14 cellular contexts compared by ENCODE assay signal in genomic region chr11:104152941-104153340, GRCh38. TPM values are rescaled to one million over a fixed set of nuclear protein-coding genes. Genes with fewer than 3 reads are reported as not detected.
A peak's percentile ranks its signal among the peaks of the same experiment; 100 is the strongest.
DNase-seq lines count a peak whose midpoint lies in the region; ATAC-seq and TF ChIP-seq lines count a peak whose summit lies in the region.
"Had no signal": no experiment of that assay in that cellular context is flagged by ENCODE, and none has a peak within 500 bp of the region (broad histone marks: within the 10 kb centered on the region; RNA-seq: fewer than 3 reads in every experiment).

No MANE protein-coding gene starts in this region.

- peak in 1 of 2 donors; percentile 15 for DNase-seq in cardiac muscle cell (ENCODE audit: low read depth in 1 of 2, low spot score in 1 of 2)
- no peak for DNase-seq in heart left ventricle
- DNase-seq in psoas muscle, result no peak
- no peak for DNase-seq in WTC11 (ENCODE audit: low spot score)
- DNase-seq in activated CD8-positive, alpha-beta memory T cell treated with anti-CD3 and anti-CD28 coated beads, Interleukin-2, amount 10 ng/mL, durations not matched to agents 7 days and 5 days, result no peak
- DNase-seq in NCI-H526 (lab: John Stamatoyannopoulos, UW), result no peak
- DNase-seq: activated CD4-positive, CD25-positive, alpha-beta regulatory T cell treated with anti-CD3 and anti-CD28 coated beads, Interleukin-2, amount 50 U/mL, for 72 hours; activated T-cell treated with anti-CD3 and anti-CD28 coated beads for 4 hours; NCI-H446 treated with DMSO at 0.1 percent for 48 hours; SJCRH30 had no signal

- no peak overlapping the region for H3K9ac ChIP-seq in Loucy (ENCODE audit: low read depth, low read length, poor library complexity, severe bottlenecking)

- H3K27me3 Mint-ChIP-seq in WTC11 (ENCODE audit: low read depth), result no peaks in the 10 kb centered on the region
- no peaks in the 10 kb centered on the region for H3K27me3 Mint-ChIP-seq in activated CD8-positive, alpha-beta memory T cell treated with anti-CD3 and anti-CD28 coated beads, Interleukin-2, amount 10 ng/mL, durations not matched to agents 7 days and 5 days

- POLR2A ChIA-PET in WTC11 (lab: Charles Lee), result no interaction called here

- H3F3A ChIP-seq in Loucy (ENCODE audit: low read depth), result peaks cover 4% of the 10 kb centered on the region; the same call in 1 of the 2 replicates

- H3K9me2 ChIP-seq in Loucy (replicated peaks; ENCODE audit: low read depth, low read length), result no peaks in the 10 kb centered on the region

- H3K9me3 ChIP-seq in cardiac muscle cell (ENCODE audit: low read depth) (no peaks in the 10 kb centered on the region), heart left ventricle (peaks cover 0 to 10% (median 0%) of the 10 kb centered on the region in 12 donors), Loucy (ENCODE audit: insufficient read depth, low read depth, low read length) (no peaks in the 10 kb centered on the region), psoas muscle (no peaks in the 10 kb centered on the region)
- H3K9me3 ChIP-seq: esophagus muscularis mucosa, SJCRH30, tibial nerve had no signal

- peaks cover 9% of the 10 kb centered on the region for H3K9me3 Mint-ChIP-seq in WTC11
- H3K9me3 Mint-ChIP-seq in activated CD8-positive, alpha-beta memory T cell treated with anti-CD3 and anti-CD28 coated beads, Interleukin-2, amount 10 ng/mL, durations not matched to agents 7 days and 5 days (ENCODE audit: low read depth), result no peaks in the 10 kb centered on the region

- no peaks in the 10 kb centered on the region for H3K27me3 ChIP-seq in cardiac muscle cell
- H3K27me3 ChIP-seq in heart left ventricle, result no peaks in the 10 kb centered on the region
- H3K27me3 ChIP-seq in Loucy (ENCODE audit: insufficient read depth, low read length, poor library complexity, severe bottlenecking), result no peaks in the 10 kb centered on the region
- H3K27me3 ChIP-seq in psoas muscle (ENCODE audit: insufficient read depth in 3 of 3, low read length in 2 of 3), result no peaks in the 10 kb centered on the region
- H3K27me3 ChIP-seq: esophagus muscularis mucosa, SJCRH30, tibial nerve had no signal

- H3K36me3 ChIP-seq in cardiac muscle cell, result no peaks in the 10 kb centered on the region
- no peaks in the 10 kb centered on the region for H3K36me3 ChIP-seq in heart left ventricle
- H3K36me3 ChIP-seq in Loucy (ENCODE audit: insufficient read depth, low read length), result no peaks in the 10 kb centered on the region
- no peaks in the 10 kb centered on the region for H3K36me3 ChIP-seq in psoas muscle (ENCODE audit: insufficient read depth in 1 of 2, low read depth in 1 of 2)
- H3K36me3 ChIP-seq: esophagus muscularis mucosa, SJCRH30, tibial nerve had no signal

- H3K4me3 Mint-ChIP-seq in WTC11, result no peak overlapping the region
- H3K4me3 Mint-ChIP-seq in activated CD8-positive, alpha-beta memory T cell treated with anti-CD3 and anti-CD28 coated beads, Interleukin-2, amount 10 ng/mL, durations not matched to agents 7 days and 5 days, result no peak overlapping the region

- H3K4me2 ChIP-seq in Loucy (ENCODE audit: low read depth, low read length, poor library complexity, severe bottlenecking), result peak overlapping the region; percentile 53

- no peak for ATAC-seq in heart left ventricle
- ATAC-seq in SK-N-SH treated with all-trans-retinoic acid at 6 μM for 48 hours, result no peak
- ATAC-seq in psoas muscle, result no peak
- no peak for ATAC-seq in WTC11
- ATAC-seq in activated CD8-positive, alpha-beta memory T cell treated with anti-CD3 and anti-CD28 coated beads, Interleukin-2, amount 10 ng/mL, durations not matched to agents 7 days and 5 days, result no peak

- peaks cover 9% of the 10 kb centered on the region for H3K4me1 Mint-ChIP-seq in WTC11
- no peaks in the 10 kb centered on the region for H3K4me1 Mint-ChIP-seq in activated CD8-positive, alpha-beta memory T cell treated with anti-CD3 and anti-CD28 coated beads, Interleukin-2, amount 10 ng/mL, durations not matched to agents 7 days and 5 days

- H4K20me1 ChIP-seq in Loucy (ENCODE audit: insufficient read depth, low read length, poor library complexity, severe bottlenecking), result no peaks in the 10 kb centered on the region

- H3K4me1 ChIP-seq in cardiac muscle cell (ENCODE audit: low read depth) (peaks cover 26% of the 10 kb centered on the region), heart left ventricle (peaks cover 0 to 7% (median 0%) of the 10 kb centered on the region in 12 donors), Loucy (ENCODE audit: insufficient read depth, low read length, poor library complexity, severe bottlenecking) (peaks cover 33% of the 10 kb centered on the region), psoas muscle (no peaks in the 10 kb centered on the region)
- H3K4me1 ChIP-seq: esophagus muscularis mucosa, SJCRH30, tibial nerve had no signal

- peaks cover 6% of the 10 kb centered on the region; the same call in 1 of the 2 replicates for H3K36me3 Mint-ChIP-seq in WTC11
- no peaks in the 10 kb centered on the region for H3K36me3 Mint-ChIP-seq in activated CD8-positive, alpha-beta memory T cell treated with anti-CD3 and anti-CD28 coated beads, Interleukin-2, amount 10 ng/mL, durations not matched to agents 7 days and 5 days

- intact Hi-C loops in heart left ventricle (cut with DNase I), result loop anchor here in 7 of 10 donors (5.0 to 10.0 kb wide), 4 partner anchors 221 to 1712 kb away; no protein-coding TSS in a partner anchor
- intact Hi-C loops in psoas muscle (cut with DNase I), result loop anchor here in 1 of 2 donors (5.0 kb wide), 1 partner anchor 471 kb away; no protein-coding TSS in a partner anchor

- no peak for TF ChIP-seq POLR2A in heart left ventricle (IDR thresholded peaks at IDR 0.05)

- no peaks in the 10 kb centered on the region for H3K79me2 ChIP-seq in Loucy (ENCODE audit: insufficient read depth, low read length)

- H2AFZ ChIP-seq in Loucy (ENCODE audit: low read length), result no peak overlapping the region

- H3K27ac ChIP-seq in cardiac muscle cell (peak overlapping the region; percentile 72), heart left ventricle (no peak overlapping the region), psoas muscle (no peak overlapping the region)
- H3K27ac ChIP-seq: esophagus muscularis mucosa, SJCRH30, tibial nerve had no signal

- TF ChIP-seq CTCF in cardiac muscle cell (IDR thresholded peaks at IDR 0.05; ENCODE audit: low read depth, low read length) (no peak), heart left ventricle (IDR thresholded peaks at IDR 0.05) (no peak), Loucy (conservative IDR thresholded peaks at IDR 0.05; ENCODE audit: low read length) (no peak), psoas muscle (IDR thresholded peaks at IDR 0.05) (no peak), WTC11 (IDR thresholded peaks at IDR 0.05) (no peak)

- CTCF ChIA-PET in WTC11 (lab: Charles Lee), result no interaction called here
- CTCF ChIA-PET in activated CD8-positive, alpha-beta memory T cell treated with anti-CD3 and anti-CD28 coated beads, Interleukin-2, amount 10 ng/mL, durations not matched to agents 7 days and 5 days (lab: Charles Lee), result no interaction called here

- no peak overlapping the region for H3K27ac Mint-ChIP-seq in WTC11
- no peak overlapping the region for H3K27ac Mint-ChIP-seq in activated CD8-positive, alpha-beta memory T cell treated with anti-CD3 and anti-CD28 coated beads, Interleukin-2, amount 10 ng/mL, durations not matched to agents 7 days and 5 days

- H3K4me3 ChIP-seq in cardiac muscle cell, result peak overlapping the region; percentile 25
- no peak overlapping the region for H3K4me3 ChIP-seq in heart left ventricle
- peak overlapping the region; percentile 6 for H3K4me3 ChIP-seq in Loucy (ENCODE audit: low read length, poor library complexity, severe bottlenecking)
- H3K4me3 ChIP-seq in psoas muscle, result no peak overlapping the region
- H3K4me3 ChIP-seq: esophagus muscularis mucosa, SJCRH30, tibial nerve had no signal

TF ChIP-seq in SK-N-SH treated with all-trans-retinoic acid at 6 μM for 48 hours, 23 proteins besides CTCF, POLR2A, EP300 and RAD21:
- peak; percentile 17; the same call in 1 of the 2 replicates for TF ChIP-seq TCF4 (CRISPR knock-in tag; IDR thresholded peaks at IDR 0.05; ENCODE audit: borderline replicate concordance)
- TF ChIP-seq ZFP30 (CRISPR knock-in tag; IDR thresholded peaks at IDR 0.05), result no peak

TF ChIP-seq in WTC11, 78 proteins besides CTCF, POLR2A, EP300 and RAD21:
- TF ChIP-seq, protein P1, sequence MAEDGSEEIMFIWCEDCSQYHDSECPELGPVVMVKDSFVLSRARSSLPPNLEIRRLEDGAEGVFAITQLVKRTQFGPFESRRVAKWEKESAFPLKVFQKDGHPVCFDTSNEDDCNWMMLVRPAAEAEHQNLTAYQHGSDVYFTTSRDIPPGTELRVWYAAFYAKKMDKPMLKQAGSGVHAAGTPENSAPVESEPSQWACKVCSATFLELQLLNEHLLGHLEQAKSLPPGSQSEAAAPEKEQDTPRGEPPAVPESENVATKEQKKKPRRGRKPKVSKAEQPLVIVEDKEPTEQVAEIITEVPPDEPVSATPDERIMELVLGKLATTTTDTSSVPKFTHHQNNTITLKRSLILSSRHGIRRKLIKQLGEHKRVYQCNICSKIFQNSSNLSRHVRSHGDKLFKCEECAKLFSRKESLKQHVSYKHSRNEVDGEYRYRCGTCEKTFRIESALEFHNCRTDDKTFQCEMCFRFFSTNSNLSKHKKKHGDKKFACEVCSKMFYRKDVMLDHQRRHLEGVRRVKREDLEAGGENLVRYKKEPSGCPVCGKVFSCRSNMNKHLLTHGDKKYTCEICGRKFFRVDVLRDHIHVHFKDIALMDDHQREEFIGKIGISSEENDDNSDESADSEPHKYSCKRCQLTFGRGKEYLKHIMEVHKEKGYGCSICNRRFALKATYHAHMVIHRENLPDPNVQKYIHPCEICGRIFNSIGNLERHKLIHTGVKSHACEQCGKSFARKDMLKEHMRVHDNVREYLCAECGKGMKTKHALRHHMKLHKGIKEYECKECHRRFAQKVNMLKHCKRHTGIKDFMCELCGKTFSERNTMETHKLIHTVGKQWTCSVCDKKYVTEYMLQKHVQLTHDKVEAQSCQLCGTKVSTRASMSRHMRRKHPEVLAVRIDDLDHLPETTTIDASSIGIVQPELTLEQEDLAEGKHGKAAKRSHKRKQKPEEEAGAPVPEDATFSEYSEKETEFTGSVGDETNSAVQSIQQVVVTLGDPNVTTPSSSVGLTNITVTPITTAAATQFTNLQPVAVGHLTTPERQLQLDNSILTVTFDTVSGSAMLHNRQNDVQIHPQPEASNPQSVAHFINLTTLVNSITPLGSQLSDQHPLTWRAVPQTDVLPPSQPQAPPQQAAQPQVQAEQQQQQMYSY (CRISPR knock-in tag; IDR thresholded peaks at IDR 0.05), result no peak
- no peak for TF ChIP-seq CBFB (CRISPR knock-in tag; IDR thresholded peaks at IDR 0.05; ENCODE audit: low read depth)
- TF ChIP-seq ZNF416 (CRISPR knock-in tag; IDR thresholded peaks at IDR 0.05), result no peak
TF ChIP-seq in WTC11: peak in this region for 0.

RNA-seq across cellular contexts. Expression of gene PDGFD, which starts 11.0 kb away (rescaled TPM):
- total RNA-seq in cardiac muscle cell, result 97.0 and 105 TPM in 2 replicates
- 100 and 120 TPM in 2 replicates for polyA plus RNA-seq in cardiac muscle cell
- total RNA-seq in heart left ventricle, result 10 to 100 TPM in 8 of 9 donors, 1 to 10 TPM in 1; 8.0 to 24.6 (median 17.3) TPM
- 1 to 10 TPM; 3.6 to 6.2 TPM for polyA plus RNA-seq in heart left ventricle
- total RNA-seq in psoas muscle, result 1 to 10 TPM; 1.1 to 5.6 (median 3.1) TPM
- 1 to 10 TPM in 2 of 3 donors, under 1 TPM in 1; 0.53 to 1.8 (median 1.1) TPM for polyA plus RNA-seq in psoas muscle
- total RNA-seq in WTC11 (2021), result 2.6 to 3.1 TPM (median 2.9 TPM) in 3 replicates
- under 1 TPM; 0.12 to 0.15 TPM for total RNA-seq in activated CD8-positive, alpha-beta memory T cell treated with anti-CD3 and anti-CD28 coated beads, Interleukin-2, amount 10 ng/mL, durations not matched to agents 7 days and 5 days

Comparison
In these comparisons a context has a peak if more than half of its experiments do, and no peak if none do; other contexts are left out.
1. H3K4me3 ChIP-seq: peak in cardiac muscle cell (single experiment) and Loucy (single experiment); none in heart left ventricle (0 of 12) and psoas muscle (single experiment).